1 cellular context compared by ENCODE assay signal in genomic region chr2:145753966-145754365, GRCh38.
TF ChIP-seq lines count a peak whose summit lies in the region.

No MANE protein-coding gene starts in this region.

TF ChIP-seq in K562, 482 proteins besides CTCF, POLR2A, EP300 and RAD21 (continued from another document):
- TF ChIP-seq AFF4 (CRISPR knock-in tag; IDR thresholded peaks at IDR 0.05) (no peak), POLR2AphosphoS5 (IDR thresholded peaks at IDR 0.05; ENCODE audit: control insufficient read depth, insufficient read depth, low read depth, low read length) (no peak), TEAD2 (tag; IDR thresholded peaks at IDR 0.05) (no peak), ZNF431 (CRISPR knock-in tag; IDR thresholded peaks at IDR 0.05) (no peak), ZNF311 (CRISPR knock-in tag; IDR thresholded peaks at IDR 0.05) (no peak)
